ENCODE assay signal across 29 cellular contexts in genomic region chr6:100338090-100338489, GRCh38.
"Had no signal": no experiment of that assay in that cellular context is flagged by ENCODE, and none has a peak within 500 bp of the region (broad histone marks: within the 10 kb centered on the region; RNA-seq: fewer than 3 reads in every experiment).

No MANE protein-coding gene starts in this region.

- H3K27me3 ChIP-seq: ascending aorta, breast epithelium, cardiac muscle cell had no signal

- H3K36me3 ChIP-seq: ascending aorta, breast epithelium, cardiac muscle cell had no signal

- DNase-seq: activated CD4-positive, alpha-beta memory T cell treated with anti-CD3 and anti-CD28 coated beads, Interleukin-2, amount 10 ng/mL, durations not matched to agents 7 days and 5 days; activated CD4-positive, alpha-beta T cell treated with anti-CD3 and anti-CD28 coated beads for 1 hour; activated CD4-positive, alpha-beta T cell treated with anti-CD3 and anti-CD28 coated beads for 4 hours; activated CD4-positive, alpha-beta T cell treated with anti-CD3 and anti-CD28 coated beads, Interleukin-2, amount 10 ng/mL, durations not matched to agents 7 days and 5 days; activated CD4-positive, alpha-beta T cell treated with anti-CD3 and anti-CD28 coated beads, Interleukin-2, amount 50 U/mL, for 4 hours; activated CD8-positive, alpha-beta memory T cell treated with anti-CD3 and anti-CD28 coated beads, Interleukin-2, amount 50 U/mL, for 48 hours; activated gamma-delta T cell; activated naive CD4-positive, alpha-beta T cell; activated naive CD4-positive, alpha-beta T cell treated with anti-CD3 and anti-CD28 coated beads, Interleukin-2, amount 10 ng/mL, durations not matched to agents 7 days and 5 days; activated naive CD8-positive, alpha-beta T cell treated with anti-CD3 and anti-CD28 coated beads, Interleukin-2, amount 10 ng/mL, durations not matched to agents 7 days and 5 days; activated T-cell treated with anti-CD3 and anti-CD28 coated beads for 4 hours; activated T-cell treated with anti-CD3 and anti-CD28 coated beads, Interleukin-2, amount 50 U/mL, for 24 hours; activated T-cell treated with anti-CD3 and anti-CD28 coated beads, Interleukin-2, amount 50 U/mL, for 72 hours; central memory CD4-positive, alpha-beta T cell; cerebellar nuclear complex; dorsolateral prefrontal cortex; effector memory CD4-positive, alpha-beta T cell; endodermal cell; foreskin fibroblast; head of caudate nucleus; hypothalamus had no signal

- H3K9me3 ChIP-seq: ascending aorta, breast epithelium had no signal

- H3K4me3 ChIP-seq: ascending aorta, breast epithelium, cardiac muscle cell, coronary artery, dorsolateral prefrontal cortex had no signal

- H3K4me1 ChIP-seq: ascending aorta, breast epithelium had no signal

- ATAC-seq: activated naive CD4-positive, alpha-beta T cell treated with anti-CD3 and anti-CD28 coated beads, Interleukin-2, amount 50 U/mL, for 72 hours; activated T-cell treated with anti-CD3 and anti-CD28 coated beads, Interleukin-2, amount 50 U/mL, for 72 hours; esophagus mucosa; WTC11 had no signal

- H3K27ac ChIP-seq: ascending aorta, breast epithelium, cardiac muscle cell, coronary artery, dorsolateral prefrontal cortex, VCaP had no signal
